ENCODE assay signal across 8 cellular contexts in genomic region chr10:60964257-60965235, GRCh38. TPM values are rescaled to one million over a fixed set of nuclear protein-coding genes. Genes with fewer than 3 reads are reported as not detected.
DNase-seq lines count a peak whose midpoint lies in the region; ATAC-seq and TF ChIP-seq lines count a peak whose summit lies in the region.

No MANE protein-coding gene starts in this region.

- H3K4me3 Mint-ChIP-seq in activated T-cell treated with anti-CD3 and anti-CD28 coated beads, Interleukin-2, amount 50 U/mL, for 72 hours = peak overlapping the region in 1 of 2 donors; percentile 50
- no peak overlapping the region for H3K4me3 Mint-ChIP-seq in natural killer cell treated with Interleukin-12 subunit alpha and Interleukin-12 subunit beta and Interleukin-15 and Interleukin-18, amount 100 ng/mL, for 72 hours

- H3K36me3 Mint-ChIP-seq in activated T-cell treated with anti-CD3 and anti-CD28 coated beads, Interleukin-2, amount 50 U/mL, for 72 hours (ENCODE audit: insufficient read depth in 2 of 2) = no peaks in the 10 kb centered on the region
- no peaks in the 10 kb centered on the region for H3K36me3 Mint-ChIP-seq in natural killer cell treated with Interleukin-12 subunit alpha and Interleukin-12 subunit beta and Interleukin-15 and Interleukin-18, amount 100 ng/mL, for 72 hours

- no peak overlapping the region for H3K4me3 ChIP-seq in fibroblast of the aortic adventitia (ENCODE audit: low read depth, low read length)
- H3K4me3 ChIP-seq in upper lobe of right lung = no peak overlapping the region

- peak; percentile 82 for TF ChIP-seq CTCF in fibroblast of the aortic adventitia (IDR thresholded peaks at IDR 0.05; ENCODE audit: insufficient read depth, low read length)
- TF ChIP-seq CTCF in upper lobe of right lung (IDR thresholded peaks at IDR 0.05) = peak; percentile 86

- peaks cover 36% of the 10 kb centered on the region for H3K4me1 Mint-ChIP-seq in activated T-cell treated with anti-CD3 and anti-CD28 coated beads, Interleukin-2, amount 50 U/mL, for 72 hours (ENCODE audit: low read depth)
- peaks cover 0 to 4% of the 10 kb centered on the region in 2 donors for H3K4me1 Mint-ChIP-seq in natural killer cell treated with Interleukin-12 subunit alpha and Interleukin-12 subunit beta and Interleukin-15 and Interleukin-18, amount 100 ng/mL, for 72 hours (ENCODE audit: low read depth in 2 of 2)

- no peak overlapping the region for H3K27ac Mint-ChIP-seq in activated T-cell treated with anti-CD3 and anti-CD28 coated beads, Interleukin-2, amount 50 U/mL, for 72 hours
- H3K27ac Mint-ChIP-seq in natural killer cell treated with Interleukin-12 subunit alpha and Interleukin-12 subunit beta and Interleukin-15 and Interleukin-18, amount 100 ng/mL, for 72 hours = no peak overlapping the region

- intact Hi-C loops in upper lobe of right lung (cut with DNase I) = loop anchor here (10.0 kb wide), 1 partner anchor 150 kb away; no protein-coding TSS in a partner anchor

- no peaks in the 10 kb centered on the region for H3K27me3 ChIP-seq in upper lobe of right lung

- H3K9me3 ChIP-seq in upper lobe of right lung = no peaks in the 10 kb centered on the region

- peak overlapping the region; percentile 38 for H3K27ac ChIP-seq in upper lobe of right lung

- DNase-seq in NOMO-1 (lab: John Stamatoyannopoulos, UW; ENCODE audit: unreplicated experiment in 2 of 2) = peak; percentile 7 to 46
- no peak for DNase-seq in NOMO-1 treated with dmso at 0.1 percent for 144 hours (lab: John Stamatoyannopoulos, UW; ENCODE audit: unreplicated experiment)
- peak; percentile 44 for DNase-seq in NCI-H748 treated with DMSO at 0.1 percent for 48 hours (lab: John Stamatoyannopoulos, UW)
- DNase-seq in activated T-cell treated with anti-CD3 and anti-CD28 coated beads, Interleukin-2, amount 50 U/mL, for 72 hours = peak; percentile 40 to 44
- DNase-seq in fibroblast of the aortic adventitia (ENCODE audit: low read depth) = peak; percentile 88
- DNase-seq in natural killer cell treated with Interleukin-12 subunit alpha and Interleukin-12 subunit beta and Interleukin-15 and Interleukin-18, amount 100 ng/mL, for 72 hours (ENCODE audit: low spot score) = peak; percentile 71
- DNase-seq in upper lobe of right lung = no peak

- no peaks in the 10 kb centered on the region for H3K36me3 ChIP-seq in upper lobe of right lung

- ATAC-seq in HG02938 (IDR thresholded peaks at IDR 0.05; ENCODE audit: unreplicated experiment) (peak; percentile 69), upper lobe of right lung (peak; percentile 95)
- ATAC-seq in activated T-cell treated with anti-CD3 and anti-CD28 coated beads, Interleukin-2, amount 50 U/mL, for 72 hours (replicated peaks in 1 of 2) = no peak
- ATAC-seq in natural killer cell treated with Interleukin-12 subunit alpha and Interleukin-12 subunit beta and Interleukin-15 and Interleukin-18, amount 100 ng/mL, for 72 hours = no peak

- H3K27me3 Mint-ChIP-seq in activated T-cell treated with anti-CD3 and anti-CD28 coated beads, Interleukin-2, amount 50 U/mL, for 72 hours (ENCODE audit: low read depth) = peaks cover 18% of the 10 kb centered on the region
- peaks cover 20 to 40% of the 10 kb centered on the region in 2 donors for H3K27me3 Mint-ChIP-seq in natural killer cell treated with Interleukin-12 subunit alpha and Interleukin-12 subunit beta and Interleukin-15 and Interleukin-18, amount 100 ng/mL, for 72 hours

- no peaks in the 10 kb centered on the region for H3K9me3 Mint-ChIP-seq in activated T-cell treated with anti-CD3 and anti-CD28 coated beads, Interleukin-2, amount 50 U/mL, for 72 hours
- no peaks in the 10 kb centered on the region for H3K9me3 Mint-ChIP-seq in natural killer cell treated with Interleukin-12 subunit alpha and Interleukin-12 subunit beta and Interleukin-15 and Interleukin-18, amount 100 ng/mL, for 72 hours

- H3K4me1 ChIP-seq in upper lobe of right lung = peaks cover 12% of the 10 kb centered on the region

RNA-seq across cellular contexts. Expression of gene RHOBTB1, which starts 20.6 kb away (rescaled TPM):
- total RNA-seq in activated T-cell treated with anti-CD3 and anti-CD28 coated beads, Interleukin-2, amount 50 U/mL, for 72 hours = under 1 TPM in 1 of 2 donors, not detected in 1; 0.77 TPM
- 15.8 and 27.0 TPM in 2 replicates for total RNA-seq in fibroblast of the aortic adventitia (ENCODE audit: low replicate concordance)
- total RNA-seq in natural killer cell treated with Interleukin-12 subunit alpha and Interleukin-12 subunit beta and Interleukin-15 and Interleukin-18, amount 100 ng/mL, for 72 hours = under 1 TPM in 1 of 2 donors, not detected in 1; 0.64 TPM
- 14.5 TPM for total RNA-seq in upper lobe of right lung

Comparison
In these comparisons a context has a peak if more than half of its experiments do, and no peak if none do; other contexts are left out.
1. DNase-seq: peak in NOMO-1 (2 of 2), NCI-H748 treated with DMSO at 0.1 percent for 48 hours (single experiment), activated T-cell treated with anti-CD3 and anti-CD28 coated beads, Interleukin-2, amount 50 U/mL, for 72 hours (2 of 2), fibroblast of the aortic adventitia (single experiment) and natural killer cell treated with Interleukin-12 subunit alpha and Interleukin-12 subunit beta and Interleukin-15 and Interleukin-18, amount 100 ng/mL, for 72 hours (single experiment); none in NOMO-1 treated with dmso at 0.1 percent for 144 hours (single experiment) and upper lobe of right lung (single experiment).
2. ATAC-seq: peak in HG02938 (single experiment) and upper lobe of right lung (single experiment); none in activated T-cell treated with anti-CD3 and anti-CD28 coated beads, Interleukin-2, amount 50 U/mL, for 72 hours (0 of 2) and natural killer cell treated with Interleukin-12 subunit alpha and Interleukin-12 subunit beta and Interleukin-15 and Interleukin-18, amount 100 ng/mL, for 72 hours (0 of 2).